ENCODE assay signal across 18 cellular contexts in the genomic region with DNA sequence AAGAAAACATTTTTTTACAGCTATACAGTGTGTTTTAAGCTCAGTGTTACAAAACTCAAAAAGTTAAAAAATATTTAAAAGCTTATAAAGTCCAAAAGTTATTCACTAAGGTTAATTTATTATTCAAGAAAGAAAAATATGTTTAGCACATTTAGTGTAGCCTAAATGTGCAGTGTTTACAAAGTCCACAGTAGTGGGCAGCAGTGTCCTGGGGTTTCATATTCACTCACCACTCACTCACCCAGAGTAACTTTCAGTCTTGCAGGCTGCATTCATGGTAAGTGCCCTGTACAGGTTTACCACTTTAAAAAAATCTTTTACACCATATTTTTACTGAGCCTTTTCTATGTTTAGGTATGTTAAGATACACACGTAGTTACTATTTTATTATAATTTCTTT.
DNase-seq lines count a peak whose midpoint lies in the region; FAIRE-seq and TF ChIP-seq lines count a peak whose summit lies in the region.
"Had no signal": no experiment of that assay in that cellular context is flagged by ENCODE, and none has a peak within 500 bp of the region (broad histone marks: within the 10 kb centered on the region; RNA-seq: fewer than 3 reads in every experiment).

No MANE protein-coding gene starts in this region.

- DNase-seq in astrocyte of the spinal cord (ENCODE audit: low read depth, low spot score) (no peak), epithelial cell of esophagus (ENCODE audit: low read depth) (no peak), frontal cortex (ENCODE audit: low spot score in 2 of 2) (no peak), smooth muscle cell of the brain vasculature (ENCODE audit: low read depth, low spot score) (peak; percentile 7), NCI-H187 (lab: John Stamatoyannopoulos, UW) (no peak), SHP77 treated with DMSO at 0.1 percent for 48 hours (lab: John Stamatoyannopoulos, UW) (no peak)
- no peak for DNase-seq in effector memory CD4-positive, alpha-beta T cell
- DNase-seq: DMS 273 treated with DMSO at 0.1 percent for 48 hours, GF-D8, Kasumi-1, MM.1S, NCI-H1092, NCI-H1436 treated with DMSO at 0.1 percent for 48 hours, NCI-H2081 treated with DMSO at 0.1 percent for 48 hours, SHP77, SK-N-SH had no signal

- no peak overlapping the region for H3K27ac ChIP-seq in effector memory CD4-positive, alpha-beta T cell (ENCODE audit: insufficient read depth, low read length, poor library complexity, severe bottlenecking)

- no peaks in the 10 kb centered on the region for H3K27me3 ChIP-seq in effector memory CD4-positive, alpha-beta T cell (replicated peaks; ENCODE audit: control insufficient read depth, insufficient read depth, low read length, poor library complexity, severe bottlenecking)

- in situ Hi-C loops in astrocyte of the spinal cord (cut with HindIII; ENCODE audit: low sequenced_read_pairs) = no loop called here

- H3K4me3 ChIP-seq in astrocyte of the spinal cord (ENCODE audit: low read depth, low read length) (no peak overlapping the region), epithelial cell of esophagus (ENCODE audit: low read length) (no peak overlapping the region)
- H3K4me3 ChIP-seq in effector memory CD4-positive, alpha-beta T cell (ENCODE audit: insufficient read depth, low read depth, low read length, poor library complexity, severe bottlenecking) = no peak overlapping the region
- H3K4me3 ChIP-seq: GM23338 had no signal

- no peaks in the 10 kb centered on the region for H3K4me1 ChIP-seq in effector memory CD4-positive, alpha-beta T cell (ENCODE audit: control insufficient read depth, insufficient read depth, low read length, poor library complexity, severe bottlenecking)

- peak; percentile 30 for FAIRE-seq in frontal cortex (lab: Jason Lieb, UNC)
- FAIRE-seq: HTR-8/SVneo had no signal

- H3K9me3 ChIP-seq in effector memory CD4-positive, alpha-beta T cell (ENCODE audit: control insufficient read depth, low read length) = no peaks in the 10 kb centered on the region
- H3K9me3 ChIP-seq: SK-N-SH had no signal

- TF ChIP-seq CTCF in astrocyte of the spinal cord (IDR thresholded peaks at IDR 0.05; ENCODE audit: low read depth, low read length) (peak; percentile 24), epithelial cell of esophagus (IDR thresholded peaks at IDR 0.05; ENCODE audit: insufficient read depth, low read depth, low read length, missing control alignments) (peak; percentile 16)

- no peaks in the 10 kb centered on the region for H3K36me3 ChIP-seq in effector memory CD4-positive, alpha-beta T cell (ENCODE audit: control insufficient read depth, insufficient read depth, low read length)
